1 cellular context compared by ENCODE assay signal in the genomic region with DNA sequence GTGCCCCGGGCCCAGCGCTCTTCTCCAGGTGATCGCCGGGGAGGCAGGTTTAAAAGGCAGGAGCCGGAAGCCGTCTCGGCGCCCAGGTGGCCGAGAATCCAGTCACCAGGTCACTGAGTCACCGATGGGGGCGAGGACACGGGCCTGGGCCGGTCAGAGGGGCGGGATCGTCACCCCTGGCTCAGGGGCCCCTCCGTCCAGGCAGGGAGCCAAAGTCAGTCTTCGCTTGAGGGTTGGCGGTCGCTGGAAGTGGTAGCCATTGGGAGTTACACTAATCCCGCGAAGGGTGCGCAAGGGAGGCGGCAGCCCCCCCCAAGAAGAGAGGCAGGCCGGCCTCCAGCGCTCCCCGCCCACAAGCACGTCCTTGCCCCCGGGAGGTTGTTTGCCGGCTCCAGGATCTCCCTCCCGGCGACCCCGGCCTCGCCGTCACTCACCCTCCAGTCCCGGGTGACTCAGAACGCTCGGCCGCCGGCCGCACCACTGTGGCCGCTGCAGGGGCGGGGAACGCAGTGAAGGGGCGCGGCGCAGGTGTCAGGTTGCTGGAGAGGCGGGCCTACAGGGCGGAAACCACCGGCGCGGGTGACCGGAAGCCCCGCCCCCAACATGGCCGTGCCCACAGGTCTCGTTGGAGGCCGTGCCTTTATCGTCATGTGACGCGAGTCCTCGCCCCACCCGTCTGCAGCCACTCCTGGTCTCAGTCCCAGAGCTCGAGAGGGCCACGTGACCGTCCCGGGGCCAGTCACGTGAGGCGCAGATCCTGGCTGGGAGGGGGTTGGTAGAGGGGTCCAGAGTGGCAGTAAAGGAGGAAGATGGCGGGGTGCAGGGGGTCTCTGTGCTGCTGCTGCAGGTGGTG.
TF ChIP-seq lines count a peak whose summit lies in the region.

A gene with protein sequence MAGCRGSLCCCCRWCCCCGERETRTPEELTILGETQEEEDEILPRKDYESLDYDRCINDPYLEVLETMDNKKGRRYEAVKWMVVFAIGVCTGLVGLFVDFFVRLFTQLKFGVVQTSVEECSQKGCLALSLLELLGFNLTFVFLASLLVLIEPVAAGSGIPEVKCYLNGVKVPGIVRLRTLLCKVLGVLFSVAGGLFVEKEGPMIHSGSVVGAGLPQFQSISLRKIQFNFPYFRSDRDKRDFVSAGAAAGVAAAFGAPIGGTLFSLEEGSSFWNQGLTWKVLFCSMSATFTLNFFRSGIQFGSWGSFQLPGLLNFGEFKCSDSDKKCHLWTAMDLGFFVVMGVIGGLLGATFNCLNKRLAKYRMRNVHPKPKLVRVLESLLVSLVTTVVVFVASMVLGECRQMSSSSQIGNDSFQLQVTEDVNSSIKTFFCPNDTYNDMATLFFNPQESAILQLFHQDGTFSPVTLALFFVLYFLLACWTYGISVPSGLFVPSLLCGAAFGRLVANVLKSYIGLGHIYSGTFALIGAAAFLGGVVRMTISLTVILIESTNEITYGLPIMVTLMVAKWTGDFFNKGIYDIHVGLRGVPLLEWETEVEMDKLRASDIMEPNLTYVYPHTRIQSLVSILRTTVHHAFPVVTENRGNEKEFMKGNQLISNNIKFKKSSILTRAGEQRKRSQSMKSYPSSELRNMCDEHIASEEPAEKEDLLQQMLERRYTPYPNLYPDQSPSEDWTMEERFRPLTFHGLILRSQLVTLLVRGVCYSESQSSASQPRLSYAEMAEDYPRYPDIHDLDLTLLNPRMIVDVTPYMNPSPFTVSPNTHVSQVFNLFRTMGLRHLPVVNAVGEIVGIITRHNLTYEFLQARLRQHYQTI (plus strand): TSS at position 738 of the 853 bp plus-strand sequence. CDS start 72 bp downstream, at position 810.
A gene (minus strand): TSS at position 511 of the 853 bp plus-strand sequence. CDS start 2,848 bp downstream, outside the sequence.

TF ChIP-seq in K562, 482 proteins besides CTCF, POLR2A, EP300 and RAD21 (continued from another document and continues in another):
- TF ChIP-seq, protein P1, sequence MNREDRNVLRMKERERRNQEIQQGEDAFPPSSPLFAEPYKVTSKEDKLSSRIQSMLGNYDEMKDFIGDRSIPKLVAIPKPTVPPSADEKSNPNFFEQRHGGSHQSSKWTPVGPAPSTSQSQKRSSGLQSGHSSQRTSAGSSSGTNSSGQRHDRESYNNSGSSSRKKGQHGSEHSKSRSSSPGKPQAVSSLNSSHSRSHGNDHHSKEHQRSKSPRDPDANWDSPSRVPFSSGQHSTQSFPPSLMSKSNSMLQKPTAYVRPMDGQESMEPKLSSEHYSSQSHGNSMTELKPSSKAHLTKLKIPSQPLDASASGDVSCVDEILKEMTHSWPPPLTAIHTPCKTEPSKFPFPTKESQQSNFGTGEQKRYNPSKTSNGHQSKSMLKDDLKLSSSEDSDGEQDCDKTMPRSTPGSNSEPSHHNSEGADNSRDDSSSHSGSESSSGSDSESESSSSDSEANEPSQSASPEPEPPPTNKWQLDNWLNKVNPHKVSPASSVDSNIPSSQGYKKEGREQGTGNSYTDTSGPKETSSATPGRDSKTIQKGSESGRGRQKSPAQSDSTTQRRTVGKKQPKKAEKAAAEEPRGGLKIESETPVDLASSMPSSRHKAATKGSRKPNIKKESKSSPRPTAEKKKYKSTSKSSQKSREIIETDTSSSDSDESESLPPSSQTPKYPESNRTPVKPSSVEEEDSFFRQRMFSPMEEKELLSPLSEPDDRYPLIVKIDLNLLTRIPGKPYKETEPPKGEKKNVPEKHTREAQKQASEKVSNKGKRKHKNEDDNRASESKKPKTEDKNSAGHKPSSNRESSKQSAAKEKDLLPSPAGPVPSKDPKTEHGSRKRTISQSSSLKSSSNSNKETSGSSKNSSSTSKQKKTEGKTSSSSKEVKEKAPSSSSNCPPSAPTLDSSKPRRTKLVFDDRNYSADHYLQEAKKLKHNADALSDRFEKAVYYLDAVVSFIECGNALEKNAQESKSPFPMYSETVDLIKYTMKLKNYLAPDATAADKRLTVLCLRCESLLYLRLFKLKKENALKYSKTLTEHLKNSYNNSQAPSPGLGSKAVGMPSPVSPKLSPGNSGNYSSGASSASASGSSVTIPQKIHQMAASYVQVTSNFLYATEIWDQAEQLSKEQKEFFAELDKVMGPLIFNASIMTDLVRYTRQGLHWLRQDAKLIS (CRISPR knock-in tag; IDR thresholded peaks at IDR 0.05): 0 out of 2 replicates have a peak, but pooled peaks have one; percentile 86
- TF ChIP-seq HNRNPH1 (optimal IDR thresholded peaks at IDR 0.05; ENCODE audit: low read depth, low read length) (no peak), CBX1 (IDR thresholded peaks at IDR 0.05; ENCODE audit: low read depth) (peak; percentile 7; the same call in 1 of the 2 replicates), JUN (IDR thresholded peaks at IDR 0.05; ENCODE audit: borderline replicate concordance, low read depth, low read length) (peak; percentile 55), JUN (CRISPR knock-in tag; IDR thresholded peaks at IDR 0.05; ENCODE audit: borderline replicate concordance) (peak; percentile 61; the same call in 1 of the 2 replicates), KLF13 (tag; IDR thresholded peaks at IDR 0.05; ENCODE audit: borderline replicate concordance, low read depth) (0 out of 2 replicates have a peak, but pooled peaks have one; percentile 22), SMARCE1 (IDR thresholded peaks at IDR 0.05) (peak; percentile 83), TAF9B (IDR thresholded peaks at IDR 0.05; ENCODE audit: partially characterized antibody) (no peak), HDAC2 (IDR thresholded peaks at IDR 0.05) (0 out of 2 replicates have a peak, but pooled peaks have one; percentile 95)
- TF ChIP-seq, protein P2, sequence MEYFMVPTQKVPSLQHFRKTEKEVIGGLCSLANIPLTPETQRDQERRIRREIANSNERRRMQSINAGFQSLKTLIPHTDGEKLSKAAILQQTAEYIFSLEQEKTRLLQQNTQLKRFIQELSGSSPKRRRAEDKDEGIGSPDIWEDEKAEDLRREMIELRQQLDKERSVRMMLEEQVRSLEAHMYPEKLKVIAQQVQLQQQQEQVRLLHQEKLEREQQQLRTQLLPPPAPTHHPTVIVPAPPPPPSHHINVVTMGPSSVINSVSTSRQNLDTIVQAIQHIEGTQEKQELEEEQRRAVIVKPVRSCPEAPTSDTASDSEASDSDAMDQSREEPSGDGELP (CRISPR knock-in tag; IDR thresholded peaks at IDR 0.05; ENCODE audit: borderline replicate concordance): peak; percentile 92; the same call in 1 of the 2 replicates
- TF ChIP-seq, protein P3, sequence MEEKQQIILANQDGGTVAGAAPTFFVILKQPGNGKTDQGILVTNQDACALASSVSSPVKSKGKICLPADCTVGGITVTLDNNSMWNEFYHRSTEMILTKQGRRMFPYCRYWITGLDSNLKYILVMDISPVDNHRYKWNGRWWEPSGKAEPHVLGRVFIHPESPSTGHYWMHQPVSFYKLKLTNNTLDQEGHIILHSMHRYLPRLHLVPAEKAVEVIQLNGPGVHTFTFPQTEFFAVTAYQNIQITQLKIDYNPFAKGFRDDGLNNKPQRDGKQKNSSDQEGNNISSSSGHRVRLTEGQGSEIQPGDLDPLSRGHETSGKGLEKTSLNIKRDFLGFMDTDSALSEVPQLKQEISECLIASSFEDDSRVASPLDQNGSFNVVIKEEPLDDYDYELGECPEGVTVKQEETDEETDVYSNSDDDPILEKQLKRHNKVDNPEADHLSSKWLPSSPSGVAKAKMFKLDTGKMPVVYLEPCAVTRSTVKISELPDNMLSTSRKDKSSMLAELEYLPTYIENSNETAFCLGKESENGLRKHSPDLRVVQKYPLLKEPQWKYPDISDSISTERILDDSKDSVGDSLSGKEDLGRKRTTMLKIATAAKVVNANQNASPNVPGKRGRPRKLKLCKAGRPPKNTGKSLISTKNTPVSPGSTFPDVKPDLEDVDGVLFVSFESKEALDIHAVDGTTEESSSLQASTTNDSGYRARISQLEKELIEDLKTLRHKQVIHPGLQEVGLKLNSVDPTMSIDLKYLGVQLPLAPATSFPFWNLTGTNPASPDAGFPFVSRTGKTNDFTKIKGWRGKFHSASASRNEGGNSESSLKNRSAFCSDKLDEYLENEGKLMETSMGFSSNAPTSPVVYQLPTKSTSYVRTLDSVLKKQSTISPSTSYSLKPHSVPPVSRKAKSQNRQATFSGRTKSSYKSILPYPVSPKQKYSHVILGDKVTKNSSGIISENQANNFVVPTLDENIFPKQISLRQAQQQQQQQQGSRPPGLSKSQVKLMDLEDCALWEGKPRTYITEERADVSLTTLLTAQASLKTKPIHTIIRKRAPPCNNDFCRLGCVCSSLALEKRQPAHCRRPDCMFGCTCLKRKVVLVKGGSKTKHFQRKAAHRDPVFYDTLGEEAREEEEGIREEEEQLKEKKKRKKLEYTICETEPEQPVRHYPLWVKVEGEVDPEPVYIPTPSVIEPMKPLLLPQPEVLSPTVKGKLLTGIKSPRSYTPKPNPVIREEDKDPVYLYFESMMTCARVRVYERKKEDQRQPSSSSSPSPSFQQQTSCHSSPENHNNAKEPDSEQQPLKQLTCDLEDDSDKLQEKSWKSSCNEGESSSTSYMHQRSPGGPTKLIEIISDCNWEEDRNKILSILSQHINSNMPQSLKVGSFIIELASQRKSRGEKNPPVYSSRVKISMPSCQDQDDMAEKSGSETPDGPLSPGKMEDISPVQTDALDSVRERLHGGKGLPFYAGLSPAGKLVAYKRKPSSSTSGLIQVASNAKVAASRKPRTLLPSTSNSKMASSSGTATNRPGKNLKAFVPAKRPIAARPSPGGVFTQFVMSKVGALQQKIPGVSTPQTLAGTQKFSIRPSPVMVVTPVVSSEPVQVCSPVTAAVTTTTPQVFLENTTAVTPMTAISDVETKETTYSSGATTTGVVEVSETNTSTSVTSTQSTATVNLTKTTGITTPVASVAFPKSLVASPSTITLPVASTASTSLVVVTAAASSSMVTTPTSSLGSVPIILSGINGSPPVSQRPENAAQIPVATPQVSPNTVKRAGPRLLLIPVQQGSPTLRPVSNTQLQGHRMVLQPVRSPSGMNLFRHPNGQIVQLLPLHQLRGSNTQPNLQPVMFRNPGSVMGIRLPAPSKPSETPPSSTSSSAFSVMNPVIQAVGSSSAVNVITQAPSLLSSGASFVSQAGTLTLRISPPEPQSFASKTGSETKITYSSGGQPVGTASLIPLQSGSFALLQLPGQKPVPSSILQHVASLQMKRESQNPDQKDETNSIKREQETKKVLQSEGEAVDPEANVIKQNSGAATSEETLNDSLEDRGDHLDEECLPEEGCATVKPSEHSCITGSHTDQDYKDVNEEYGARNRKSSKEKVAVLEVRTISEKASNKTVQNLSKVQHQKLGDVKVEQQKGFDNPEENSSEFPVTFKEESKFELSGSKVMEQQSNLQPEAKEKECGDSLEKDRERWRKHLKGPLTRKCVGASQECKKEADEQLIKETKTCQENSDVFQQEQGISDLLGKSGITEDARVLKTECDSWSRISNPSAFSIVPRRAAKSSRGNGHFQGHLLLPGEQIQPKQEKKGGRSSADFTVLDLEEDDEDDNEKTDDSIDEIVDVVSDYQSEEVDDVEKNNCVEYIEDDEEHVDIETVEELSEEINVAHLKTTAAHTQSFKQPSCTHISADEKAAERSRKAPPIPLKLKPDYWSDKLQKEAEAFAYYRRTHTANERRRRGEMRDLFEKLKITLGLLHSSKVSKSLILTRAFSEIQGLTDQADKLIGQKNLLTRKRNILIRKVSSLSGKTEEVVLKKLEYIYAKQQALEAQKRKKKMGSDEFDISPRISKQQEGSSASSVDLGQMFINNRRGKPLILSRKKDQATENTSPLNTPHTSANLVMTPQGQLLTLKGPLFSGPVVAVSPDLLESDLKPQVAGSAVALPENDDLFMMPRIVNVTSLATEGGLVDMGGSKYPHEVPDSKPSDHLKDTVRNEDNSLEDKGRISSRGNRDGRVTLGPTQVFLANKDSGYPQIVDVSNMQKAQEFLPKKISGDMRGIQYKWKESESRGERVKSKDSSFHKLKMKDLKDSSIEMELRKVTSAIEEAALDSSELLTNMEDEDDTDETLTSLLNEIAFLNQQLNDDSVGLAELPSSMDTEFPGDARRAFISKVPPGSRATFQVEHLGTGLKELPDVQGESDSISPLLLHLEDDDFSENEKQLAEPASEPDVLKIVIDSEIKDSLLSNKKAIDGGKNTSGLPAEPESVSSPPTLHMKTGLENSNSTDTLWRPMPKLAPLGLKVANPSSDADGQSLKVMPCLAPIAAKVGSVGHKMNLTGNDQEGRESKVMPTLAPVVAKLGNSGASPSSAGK (IDR thresholded peaks at IDR 0.05): no peak
- TF ChIP-seq, protein P4, sequence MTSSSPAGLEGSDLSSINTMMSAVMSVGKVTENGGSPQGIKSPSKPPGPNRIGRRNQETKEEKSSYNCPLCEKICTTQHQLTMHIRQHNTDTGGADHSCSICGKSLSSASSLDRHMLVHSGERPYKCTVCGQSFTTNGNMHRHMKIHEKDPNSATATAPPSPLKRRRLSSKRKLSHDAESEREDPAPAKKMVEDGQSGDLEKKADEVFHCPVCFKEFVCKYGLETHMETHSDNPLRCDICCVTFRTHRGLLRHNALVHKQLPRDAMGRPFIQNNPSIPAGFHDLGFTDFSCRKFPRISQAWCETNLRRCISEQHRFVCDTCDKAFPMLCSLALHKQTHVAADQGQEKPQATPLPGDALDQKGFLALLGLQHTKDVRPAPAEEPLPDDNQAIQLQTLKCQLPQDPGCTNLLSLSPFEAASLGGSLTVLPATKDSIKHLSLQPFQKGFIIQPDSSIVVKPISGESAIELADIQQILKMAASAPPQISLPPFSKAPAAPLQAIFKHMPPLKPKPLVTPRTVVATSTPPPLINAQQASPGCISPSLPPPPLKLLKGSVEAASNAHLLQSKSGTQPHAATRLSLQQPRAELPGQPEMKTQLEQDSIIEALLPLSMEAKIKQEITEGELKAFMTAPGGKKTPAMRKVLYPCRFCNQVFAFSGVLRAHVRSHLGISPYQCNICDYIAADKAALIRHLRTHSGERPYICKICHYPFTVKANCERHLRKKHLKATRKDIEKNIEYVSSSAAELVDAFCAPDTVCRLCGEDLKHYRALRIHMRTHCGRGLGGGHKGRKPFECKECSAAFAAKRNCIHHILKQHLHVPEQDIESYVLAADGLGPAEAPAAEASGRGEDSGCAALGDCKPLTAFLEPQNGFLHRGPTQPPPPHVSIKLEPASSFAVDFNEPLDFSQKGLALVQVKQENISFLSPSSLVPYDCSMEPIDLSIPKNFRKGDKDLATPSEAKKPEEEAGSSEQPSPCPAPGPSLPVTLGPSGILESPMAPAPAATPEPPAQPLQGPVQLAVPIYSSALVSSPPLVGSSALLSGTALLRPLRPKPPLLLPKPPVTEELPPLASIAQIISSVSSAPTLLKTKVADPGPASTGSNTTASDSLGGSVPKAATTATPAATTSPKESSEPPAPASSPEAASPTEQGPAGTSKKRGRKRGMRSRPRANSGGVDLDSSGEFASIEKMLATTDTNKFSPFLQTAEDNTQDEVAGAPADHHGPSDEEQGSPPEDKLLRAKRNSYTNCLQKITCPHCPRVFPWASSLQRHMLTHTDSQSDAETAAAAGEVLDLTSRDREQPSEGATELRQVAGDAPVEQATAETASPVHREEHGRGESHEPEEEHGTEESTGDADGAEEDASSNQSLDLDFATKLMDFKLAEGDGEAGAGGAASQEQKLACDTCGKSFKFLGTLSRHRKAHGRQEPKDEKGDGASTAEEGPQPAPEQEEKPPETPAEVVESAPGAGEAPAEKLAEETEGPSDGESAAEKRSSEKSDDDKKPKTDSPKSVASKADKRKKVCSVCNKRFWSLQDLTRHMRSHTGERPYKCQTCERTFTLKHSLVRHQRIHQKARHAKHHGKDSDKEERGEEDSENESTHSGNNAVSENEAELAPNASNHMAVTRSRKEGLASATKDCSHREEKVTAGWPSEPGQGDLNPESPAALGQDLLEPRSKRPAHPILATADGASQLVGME (CRISPR knock-in tag; IDR thresholded peaks at IDR 0.05): no peak; the same call in 1 of the 2 replicates
